Comparison of ENCODE assay signal across 1 cellular context in genomic region chr3:190513409-190514162, GRCh38.
TF ChIP-seq lines count a peak whose summit lies in the region.

IL1RAP (plus strand) TSS chr3:190514085; CDS start chr3:190564290, 50,205 bp downstream.

TF ChIP-seq in HepG2, 621 proteins besides CTCF, POLR2A, EP300 and RAD21 (continued from another document and continues in another):
- TF ChIP-seq ZHX2 (IDR thresholded peaks at IDR 0.05; ENCODE audit: low read depth) (0 out of 2 replicates have a peak, but pooled peaks have one; percentile 13), ZHX2 (CRISPR knock-in tag; IDR thresholded peaks at IDR 0.05; ENCODE audit: borderline replicate concordance) (no peak), YY1 (IDR thresholded peaks at IDR 0.05; ENCODE audit: insufficient read depth, insufficient replicate concordance, low read depth, low read length) (peak; percentile 81), ZFX (CRISPR knock-in tag; IDR thresholded peaks at IDR 0.05; ENCODE audit: low read depth) (peak; percentile 89), ZMAT5 (CRISPR knock-in tag; IDR thresholded peaks at IDR 0.05; ENCODE audit: borderline replicate concordance, low read depth) (no peak), ZNF816 (CRISPR knock-in tag; IDR thresholded peaks at IDR 0.05; ENCODE audit: borderline replicate concordance) (peak; percentile 89; the same call in 1 of the 2 replicates), ARNTL (CRISPR knock-in tag; IDR thresholded peaks at IDR 0.05) (no peak), ZNF34 (CRISPR knock-in tag; IDR thresholded peaks at IDR 0.05; ENCODE audit: borderline replicate concordance) (0 out of 2 replicates have a peak, but pooled peaks have one; percentile 63), SIX4 (CRISPR knock-in tag; IDR thresholded peaks at IDR 0.05) (no peak; the same call in 1 of the 2 replicates), ZIK1 (CRISPR knock-in tag; IDR thresholded peaks at IDR 0.05; ENCODE audit: borderline replicate concordance, low read depth) (peak; percentile 74; the same call in 1 of the 2 replicates), HOXA5 (CRISPR knock-in tag; IDR thresholded peaks at IDR 0.05) (peak; percentile 82), IRF1 (CRISPR knock-in tag; IDR thresholded peaks at IDR 0.05; ENCODE audit: low read depth) (no peak), SMARCE1 (IDR thresholded peaks at IDR 0.05; ENCODE audit: borderline replicate concordance) (no peak), MIER2 (CRISPR knock-in tag; IDR thresholded peaks at IDR 0.05) (no peak), NFE2L2 (IDR thresholded peaks at IDR 0.05; ENCODE audit: low read length) (no peak), ZNF513 (CRISPR knock-in tag; conservative IDR thresholded peaks at IDR 0.05) (no peak), ZNF557 (CRISPR knock-in tag; IDR thresholded peaks at IDR 0.05) (0 out of 2 replicates have a peak, but pooled peaks have one; percentile 24), ZNF362 (CRISPR knock-in tag; IDR thresholded peaks at IDR 0.05; ENCODE audit: borderline replicate concordance) (peak; percentile 48; the same call in 1 of the 2 replicates), ZNF431 (CRISPR knock-in tag; IDR thresholded peaks at IDR 0.05; ENCODE audit: borderline replicate concordance, low read depth) (peak; percentile 92), RFXANK (CRISPR knock-in tag; IDR thresholded peaks at IDR 0.05) (peak; percentile 49; the same call in 1 of the 2 replicates), SNAPC5 (CRISPR knock-in tag; IDR thresholded peaks at IDR 0.05; ENCODE audit: borderline replicate concordance) (no peak), ZNF281 (CRISPR knock-in tag; IDR thresholded peaks at IDR 0.05; ENCODE audit: borderline replicate concordance) (no peak), KIAA2018 (CRISPR knock-in tag; IDR thresholded peaks at IDR 0.05; ENCODE audit: borderline replicate concordance) (no peak), NR3C1 (CRISPR knock-in tag; IDR thresholded peaks at IDR 0.05) (no peak), HNRNPUL1 (IDR thresholded peaks at IDR 0.05; ENCODE audit: low read depth, low read length) (no peak), REPIN1 (CRISPR knock-in tag; IDR thresholded peaks at IDR 0.05; ENCODE audit: borderline replicate concordance, low read depth) (peak; percentile 84), SMC3 (IDR thresholded peaks at IDR 0.05; ENCODE audit: low read length) (no peak), GABPA (IDR thresholded peaks at IDR 0.05; ENCODE audit: low read depth, low read length) (no peak), GABPA (CRISPR knock-in tag; IDR thresholded peaks at IDR 0.05; ENCODE audit: low read depth) (no peak), ZNF615 (CRISPR knock-in tag; IDR thresholded peaks at IDR 0.05; ENCODE audit: borderline replicate concordance) (no peak), ZNF232 (CRISPR knock-in tag; IDR thresholded peaks at IDR 0.05; ENCODE audit: borderline replicate concordance) (peak; percentile 84; the same call in 1 of the 2 replicates), SPEN (CRISPR knock-in tag; IDR thresholded peaks at IDR 0.05; ENCODE audit: low read depth) (no peak; the same call in 1 of the 2 replicates), ZBTB33 (CRISPR knock-in tag; IDR thresholded peaks at IDR 0.05) (peak; percentile 62; the same call in 1 of the 2 replicates)
